In the genomic region with DNA sequence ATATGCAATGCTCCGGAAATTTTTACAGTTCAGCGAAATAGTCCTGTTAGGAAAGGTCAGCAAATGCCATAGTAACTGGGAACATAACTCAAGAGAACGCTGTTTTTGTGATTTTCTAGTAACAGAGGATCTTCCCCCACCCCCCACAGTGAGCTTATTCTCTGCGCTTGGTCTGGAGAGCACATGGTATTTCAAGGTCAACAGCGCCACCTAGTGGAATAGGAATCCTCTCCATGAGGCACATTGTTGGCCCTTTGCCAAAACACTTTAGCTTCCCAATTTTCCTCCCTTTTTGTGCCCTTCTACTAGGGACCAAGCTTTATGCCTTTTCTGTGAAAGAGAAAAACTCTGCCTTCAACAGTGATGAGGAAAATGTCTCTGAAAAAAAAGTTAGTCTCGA, we compare ENCODE assay signal across 10 cellular contexts. TPM values are rescaled to one million over a fixed set of nuclear protein-coding genes. Genes with fewer than 3 reads are reported as not detected.
A peak's percentile ranks its signal among the peaks of the same experiment; 100 is the strongest.
DNase-seq lines count a peak whose midpoint lies in the region; ATAC-seq, FAIRE-seq and TF ChIP-seq lines count a peak whose summit lies in the region.
"Had no signal": no experiment of that assay in that cellular context is flagged by ENCODE, and none has a peak within 500 bp of the region (broad histone marks: within the 10 kb centered on the region; RNA-seq: fewer than 3 reads in every experiment).

No MANE protein-coding gene starts in this region.

- no peaks in the 10 kb centered on the region for H3K4me1 ChIP-seq in left ventricle myocardium inferior
- no peaks in the 10 kb centered on the region for H3K4me1 ChIP-seq in SJSA1 (replicated peaks)
- no peaks in the 10 kb centered on the region for H3K4me1 ChIP-seq in small intestine (ENCODE audit: control insufficient read depth in 2 of 2, insufficient read depth in 1 of 2, low read depth in 1 of 2, low read length in 1 of 2)

- 42 to 55% (median 52%) methylated on average over 6 of the region's 6 CpGs for WGBS in small intestine, 3 donors

- H3K9me3 ChIP-seq in left ventricle myocardium inferior (replicated peaks), result peaks cover 30% of the 10 kb centered on the region
- H3K9me3 ChIP-seq in MG63, result no peaks in the 10 kb centered on the region
- no peaks in the 10 kb centered on the region for H3K9me3 ChIP-seq in SJSA1 (replicated peaks)
- H3K9me3 ChIP-seq in small intestine (ENCODE audit: control insufficient read depth, low read depth), result no peaks in the 10 kb centered on the region

- intact Hi-C loops in left ventricle myocardium inferior (cut with micrococcal nuclease), result no loop called here
- intact Hi-C loops in cardiac septum (cut with DNase I), result no loop called here

- H3K27ac ChIP-seq in left ventricle myocardium inferior (replicated peaks) (no peak overlapping the region), SJSA1 (no peak overlapping the region), small intestine (ENCODE audit: low read depth in 1 of 2, low read length in 1 of 2) (no peak overlapping the region)

- no peak for FAIRE-seq in small intestine (lab: Jason Lieb, UNC)
- FAIRE-seq: endometrium had no signal

- H3K27me3 ChIP-seq in left ventricle myocardium inferior (ENCODE audit: low read depth) (no peaks in the 10 kb centered on the region), MG63 (no peaks in the 10 kb centered on the region), SJSA1 (replicated peaks) (no peaks in the 10 kb centered on the region), small intestine (ENCODE audit: control insufficient read depth in 2 of 2, insufficient read depth in 2 of 2, low read length in 2 of 2) (no peaks in the 10 kb centered on the region)

- DNase-seq in left ventricle myocardium inferior (no peak), cardiac septum (ENCODE audit: low spot score) (no peak), MG63 (peak; percentile 34), SJSA1 (ENCODE audit: low read depth in 1 of 2, low spot score in 2 of 2) (peak; percentile 14 to 46), fibroblast of mammary gland (ENCODE audit: low read depth) (peak; percentile 63), small intestine (peak; percentile 21)
- no peak for DNase-seq in activated CD4-positive, CD25-positive, alpha-beta regulatory T cell treated with anti-CD3 and anti-CD28 coated beads, Interleukin-2, amount 50 U/mL, for 72 hours

- no peaks in the 10 kb centered on the region for H3K36me3 ChIP-seq in left ventricle myocardium inferior
- no peaks in the 10 kb centered on the region for H3K36me3 ChIP-seq in MG63
- H3K36me3 ChIP-seq in SJSA1, result no peaks in the 10 kb centered on the region
- no peaks in the 10 kb centered on the region for H3K36me3 ChIP-seq in small intestine (ENCODE audit: control insufficient read depth in 2 of 2, insufficient read depth in 2 of 2, low read length in 2 of 2)

- H3K4me3 ChIP-seq in left ventricle myocardium inferior (no peak overlapping the region), MG63 (no peak overlapping the region), SJSA1 (no peak overlapping the region), fibroblast of mammary gland (ENCODE audit: control insufficient read depth, low read depth, low read length) (no peak overlapping the region), small intestine (ENCODE audit: low read depth in 1 of 2, low read length in 2 of 2) (no peak overlapping the region)

- no peak for ATAC-seq in HG02623 (IDR thresholded peaks at IDR 0.05; ENCODE audit: unreplicated experiment)

- TF ChIP-seq CTCF in left ventricle myocardium inferior (IDR thresholded peaks at IDR 0.05; ENCODE audit: borderline replicate concordance) (peak; percentile 58), fibroblast of mammary gland (conservative IDR thresholded peaks at IDR 0.05; ENCODE audit: control insufficient read depth, insufficient read depth, low read depth, low read length) (peak; percentile 48)

RNA-seq across cellular contexts. Expression of a gene that starts 13.2 kb away (rescaled TPM):
- total RNA-seq in left ventricle myocardium inferior (not detected), cardiac septum (not detected)
- not detected in 2 replicates for total RNA-seq in MG63 (2014; rRNA removed; shearing (Covaris generic); ENCODE audit: low replicate concordance)
- not detected in 2 replicates for total RNA-seq in SJSA1 (2014; rRNA removed; shearing (Covaris generic))
- polyA plus RNA-seq in small intestine, result not detected
- total RNA-seq: urinary bladder had no signal
- polyA plus RNA-seq: urinary bladder had no signal

RNA-seq across cellular contexts. Expression of a gene that starts 37.1 kb away (rescaled TPM):
- total RNA-seq in left ventricle myocardium inferior, result not detected
- total RNA-seq in cardiac septum, result not detected
- total RNA-seq in MG63 (2014; rRNA removed; shearing (Covaris generic); ENCODE audit: low replicate concordance), result not detected in 2 replicates
- not detected in 2 replicates for total RNA-seq in SJSA1 (2014; rRNA removed; shearing (Covaris generic))
- not detected for polyA plus RNA-seq in small intestine
- total RNA-seq: urinary bladder had no signal
- polyA plus RNA-seq: urinary bladder had no signal

RNA-seq across cellular contexts. Expression of a gene that starts 43.4 kb away (rescaled TPM):
- total RNA-seq in left ventricle myocardium inferior, result not detected
- total RNA-seq in cardiac septum, result not detected
- not detected in 2 replicates for total RNA-seq in MG63 (2014; rRNA removed; shearing (Covaris generic); ENCODE audit: low replicate concordance)
- total RNA-seq in SJSA1 (2014; rRNA removed; shearing (Covaris generic)), result not detected in 2 replicates
- not detected for polyA plus RNA-seq in small intestine
- total RNA-seq: urinary bladder had no signal
- polyA plus RNA-seq: urinary bladder had no signal

Comparison
In these comparisons a context has a peak if more than half of its experiments do, and no peak if none do; other contexts are left out.
1. DNase-seq: peak in MG63 (single experiment), SJSA1 (2 of 2), fibroblast of mammary gland (single experiment) and small intestine (single experiment); none in left ventricle myocardium inferior (single experiment), cardiac septum (single experiment) and activated CD4-positive, CD25-positive, alpha-beta regulatory T cell treated with anti-CD3 and anti-CD28 coated beads, Interleukin-2, amount 50 U/mL, for 72 hours (single experiment).